In the genomic region with DNA sequence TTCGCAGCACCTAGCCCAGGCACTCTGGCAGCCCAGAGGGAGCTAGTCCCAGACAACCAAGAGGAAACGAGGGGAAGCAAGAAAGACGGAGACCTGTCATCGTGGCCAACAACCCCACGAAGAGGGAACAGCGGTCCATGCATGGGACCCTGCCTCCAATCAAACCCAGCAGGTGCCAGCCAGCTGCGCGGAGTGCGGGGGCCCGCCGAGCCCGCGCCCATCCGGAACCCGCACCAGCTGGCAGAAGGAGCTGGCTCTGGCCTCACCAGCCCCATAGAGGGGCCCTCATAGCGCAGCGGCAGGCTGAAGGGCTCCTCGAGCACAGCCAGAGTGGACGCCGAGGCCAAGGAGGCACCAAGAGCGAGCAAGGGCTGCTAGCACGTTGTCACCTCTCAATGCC, we compare ENCODE assay signal across 31 cellular contexts.
DNase-seq lines count a peak whose midpoint lies in the region; ATAC-seq and TF ChIP-seq lines count a peak whose summit lies in the region.
"Had no signal": no experiment of that assay in that cellular context is flagged by ENCODE, and none has a peak within 500 bp of the region (broad histone marks: within the 10 kb centered on the region; RNA-seq: fewer than 3 reads in every experiment).

No MANE protein-coding gene starts in this region.

- WGBS in gastroesophageal sphincter (ENCODE audit: low coverage in 1 of 2), 2 donors: 90% methylated on average over 2 of the region's 22 CpGs; no CpG with 5 or more reads in 1 of the 2 donors

- peaks cover 36% of the 10 kb centered on the region for H3K9me3 Mint-ChIP-seq in chondrocyte (ENCODE audit: low read depth)

- H3K36me3 ChIP-seq in gastroesophageal sphincter: no peaks in the 10 kb centered on the region
- H3K36me3 ChIP-seq: BE2C; BLaER1; BLaER1 treated with 17β-estradiol and CSF1 and Interleukin-3, amounts not matched to agents 10 nM and 100 nM had no signal

- H3K27me3 ChIP-seq in gastroesophageal sphincter: no peaks in the 10 kb centered on the region
- H3K27me3 ChIP-seq: BE2C had no signal

- ATAC-seq in gastroesophageal sphincter: peak; percentile 28
- ATAC-seq: A549; CD8-positive, alpha-beta T cell had no signal

- no peaks in the 10 kb centered on the region for H3K4me1 Mint-ChIP-seq in chondrocyte (ENCODE audit: low read depth)
- H3K4me1 Mint-ChIP-seq: B cell; CD14-positive monocyte; CD4-positive, alpha-beta memory T cell; CD4-positive, CD25-positive, alpha-beta regulatory T cell; CD8-positive, alpha-beta memory T cell had no signal

- H3K27ac Mint-ChIP-seq in chondrocyte (ENCODE audit: unreplicated experiment): no peak overlapping the region
- H3K27ac Mint-ChIP-seq: B cell; CD14-positive monocyte; CD4-positive, alpha-beta memory T cell; CD4-positive, alpha-beta T cell; CD4-positive, CD25-positive, alpha-beta regulatory T cell; CD8-positive, alpha-beta memory T cell; CD8-positive, alpha-beta T cell had no signal

- TF ChIP-seq EP300 in gastroesophageal sphincter (IDR thresholded peaks at IDR 0.05): no peak

- no peak for TF ChIP-seq POLR2A in gastroesophageal sphincter (IDR thresholded peaks at IDR 0.05)

- H3K4me3 Mint-ChIP-seq in chondrocyte (ENCODE audit: unreplicated experiment): no peak overlapping the region
- H3K4me3 Mint-ChIP-seq: B cell; CD14-positive monocyte; CD4-positive, alpha-beta memory T cell; CD4-positive, alpha-beta T cell; CD4-positive, CD25-positive, alpha-beta regulatory T cell; CD8-positive, alpha-beta memory T cell; CD8-positive, alpha-beta T cell had no signal

- DNase-seq in chondrocyte (ENCODE audit: low spot score) (peak; percentile 59), NCI-H1694 treated with DMSO at 0.1 percent for 48 hours (lab: John Stamatoyannopoulos, UW) (no peak), GM13976 (ENCODE audit: low spot score) (no peak)
- DNase-seq: 8988T; ACHN; AML-193; BE2C; C1 segment of cervical spinal cord; Caco-2; Calu3; CD4-positive, alpha-beta memory T cell; CD4-positive, alpha-beta T cell; CD4-positive, CD25-positive, alpha-beta regulatory T cell; CD8-positive, alpha-beta memory T cell; CD8-positive, alpha-beta T cell; COR-L47; DMS 273 treated with DMSO at 0.1 percent for 48 hours; DMS153; DMS53; DMS79; DMS79 treated with DMSO at 0.1 percent for 48 hours; DND-41; EL had no signal

- no peak for TF ChIP-seq CTCF in chondrocyte (IDR thresholded peaks at IDR 0.05)
- no peak for TF ChIP-seq CTCF in gastroesophageal sphincter (IDR thresholded peaks at IDR 0.05)
- TF ChIP-seq CTCF in GM13976 (IDR thresholded peaks at IDR 0.05; ENCODE audit: borderline replicate concordance, control extremely low read depth, extremely low read depth, insufficient read depth, missing control alignments): no peak

- in situ Hi-C loops in GM13976 (cut with MboI; ENCODE audit: low sequenced_read_pairs, unreplicated experiment): no loop called here

- H3K4me3 ChIP-seq in gastroesophageal sphincter: no peak overlapping the region
- H3K4me3 ChIP-seq: A549; BLaER1; BLaER1 treated with 17β-estradiol and CSF1 and Interleukin-3, amounts not matched to agents 10 nM and 100 nM had no signal

- H3K27me3 Mint-ChIP-seq in chondrocyte (ENCODE audit: low read depth): no peaks in the 10 kb centered on the region
- H3K27me3 Mint-ChIP-seq: B cell; CD4-positive, alpha-beta memory T cell; CD4-positive, alpha-beta T cell; CD4-positive, CD25-positive, alpha-beta regulatory T cell; CD8-positive, alpha-beta memory T cell had no signal

- H3K4me1 ChIP-seq in gastroesophageal sphincter: no peaks in the 10 kb centered on the region
- H3K4me1 ChIP-seq: A549; BE2C; BLaER1; BLaER1 treated with 17β-estradiol and CSF1 and Interleukin-3, amounts not matched to agents 10 nM and 100 nM; Caco-2 had no signal

- no peaks in the 10 kb centered on the region for H3K9me3 ChIP-seq in gastroesophageal sphincter
- H3K9me3 ChIP-seq: A549, BE2C, Caco-2 had no signal

- H3K27ac ChIP-seq in gastroesophageal sphincter: no peak overlapping the region
- H3K27ac ChIP-seq: 22Rv1; A549; BLaER1; BLaER1 treated with 17β-estradiol and CSF1 and Interleukin-3, amounts not matched to agents 10 nM and 100 nM; C4-2B had no signal

- no peaks in the 10 kb centered on the region for H3K36me3 Mint-ChIP-seq in chondrocyte (ENCODE audit: low read depth)
- H3K36me3 Mint-ChIP-seq: CD14-positive monocyte; CD4-positive, alpha-beta memory T cell; CD4-positive, CD25-positive, alpha-beta regulatory T cell; CD8-positive, alpha-beta memory T cell; CD8-positive, alpha-beta T cell had no signal
